In the genomic region with DNA sequence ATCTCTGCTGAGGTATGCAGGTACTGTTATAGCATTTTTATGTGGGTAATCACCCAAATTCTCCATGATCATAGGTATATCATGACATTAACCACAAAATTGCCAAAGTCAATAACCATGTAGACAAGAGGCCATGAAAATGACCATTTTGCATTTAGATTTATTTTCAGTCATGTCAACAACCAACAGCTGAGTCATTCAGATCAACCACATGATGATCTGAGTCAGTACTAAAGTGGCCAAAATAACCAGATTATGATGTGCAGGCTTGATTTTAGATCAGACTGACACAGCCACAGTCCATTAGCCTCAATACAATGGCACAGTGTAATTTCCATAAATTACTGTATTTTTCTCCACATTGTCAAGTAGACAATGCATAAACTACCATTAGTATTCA, we compare ENCODE assay signal across 9 cellular contexts.
A peak's percentile ranks its signal among the peaks of the same experiment; 100 is the strongest.
DNase-seq lines count a peak whose midpoint lies in the region; ATAC-seq lines count a peak whose summit lies in the region.
"Had no signal": no experiment of that assay in that cellular context is flagged by ENCODE, and none has a peak within 500 bp of the region (broad histone marks: within the 10 kb centered on the region; RNA-seq: fewer than 3 reads in every experiment).

No MANE protein-coding gene starts in this region.

- DNase-seq in NCI-H2081 (lab: John Stamatoyannopoulos, UW) (peak; percentile 3 to 67), NCI-H2081 treated with DMSO at 0.1 percent for 48 hours (lab: John Stamatoyannopoulos, UW) (no peak), amniotic epithelial cell (ENCODE audit: low read depth) (peak; percentile 51), stromal cell of bone marrow (ENCODE audit: low read depth) (peak; percentile 45), NCI-H146 (lab: John Stamatoyannopoulos, UW) (no peak), T-helper 9 cell (no peak)
- no peak for DNase-seq in stimulated activated CD4-positive, alpha-beta T cell treated with anti-CD3 and anti-CD28 coated beads, Interleukin-2, amount 100 ng/mL, for 24 hours
- DNase-seq: SJCRH30 had no signal

- peak; percentile 95 for ATAC-seq in HG02973 (IDR thresholded peaks at IDR 0.05; ENCODE audit: unreplicated experiment)

Comparison
In these comparisons a context has a peak if more than half of its experiments do, and no peak if none do; other contexts are left out.
1. DNase-seq: peak in NCI-H2081 (2 of 2), amniotic epithelial cell (single experiment) and stromal cell of bone marrow (single experiment); none in NCI-H2081 treated with DMSO at 0.1 percent for 48 hours (single experiment), NCI-H146 (single experiment), stimulated activated CD4-positive, alpha-beta T cell treated with anti-CD3 and anti-CD28 coated beads, Interleukin-2, amount 100 ng/mL, for 24 hours (0 of 2) and T-helper 9 cell (single experiment).